In the genomic region with DNA sequence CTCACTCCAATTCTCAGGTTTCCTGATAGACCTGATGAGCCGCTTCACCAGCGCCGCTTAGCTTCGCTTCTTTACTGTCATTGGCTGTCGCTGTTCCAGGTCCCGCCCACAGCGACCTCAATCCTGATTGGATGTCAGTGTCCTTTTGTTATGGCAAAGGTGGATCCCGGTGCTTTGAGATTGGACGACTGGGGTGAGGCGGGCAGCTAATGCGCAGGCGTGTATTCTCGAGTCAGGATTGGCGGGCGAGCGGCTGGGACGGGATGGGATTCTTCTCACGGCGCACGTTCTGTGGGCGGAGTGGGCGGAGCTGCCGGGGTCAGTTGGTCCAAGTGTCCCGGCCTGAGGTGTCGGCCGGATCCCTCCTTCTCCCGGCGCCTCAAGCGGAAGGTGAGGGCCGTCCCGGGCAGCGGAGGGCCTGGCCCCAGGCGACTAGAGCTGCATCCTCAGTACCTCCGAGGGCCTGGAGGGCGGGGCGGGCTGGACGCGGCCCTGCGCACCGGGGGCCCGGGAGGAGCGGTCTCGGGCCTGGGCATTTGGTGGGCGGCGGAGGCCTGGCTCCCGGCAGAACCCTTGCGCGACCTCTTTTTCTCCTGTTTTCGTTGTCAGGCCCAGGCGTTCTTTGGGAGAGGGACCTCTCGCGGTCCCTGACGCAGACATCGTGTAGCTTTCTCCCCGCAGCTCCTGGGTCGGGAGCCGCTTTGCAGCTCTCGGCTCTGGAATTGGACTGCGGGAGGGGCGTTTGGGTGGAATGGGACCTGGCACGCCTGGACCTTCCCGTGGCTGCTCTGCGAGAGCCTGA, we compare ENCODE assay signal across 8 cellular contexts. TPM values are rescaled to one million over a fixed set of nuclear protein-coding genes. Genes with fewer than 3 reads are reported as not detected.
A peak's percentile ranks its signal among the peaks of the same experiment; 100 is the strongest.
DNase-seq lines count a peak whose midpoint lies in the region; ATAC-seq and TF ChIP-seq lines count a peak whose summit lies in the region.

Gene SCOC (plus strand): TSS at position 319 of the 802 bp plus-strand sequence. CDS start 5,525 bp downstream, outside the sequence.

- H3K36me3 Mint-ChIP-seq in HFFc6 (ENCODE audit: low read depth), result no peaks in the 10 kb centered on the region
- no peaks in the 10 kb centered on the region for H3K36me3 Mint-ChIP-seq in activated naive CD4-positive, alpha-beta T cell treated with anti-CD3 and anti-CD28 coated beads, Interleukin-2, amount 50 U/mL, for 72 hours

- peak within 1 kb of the TSS; percentile 96 for H2AFZ ChIP-seq in SK-N-SH (ENCODE audit: low read depth)

- POLR2A ChIA-PET in SK-N-SH (lab: Yijun Ruan, JAX), result interaction anchor here (0.6 to 2.9 kb wide), 7 partner anchors 9 to 704 kb away, joined by 3 to 13 read pairs (median 4); partner anchors contain the start of genes CLGN and ELMOD2

- TF ChIP-seq RAD21 in SK-N-SH (IDR thresholded peaks at IDR 0.05; ENCODE audit: low read length), result no peak

- no peaks in the 10 kb centered on the region; the same call in 1 of the 2 replicates for H3K27me3 Mint-ChIP-seq in HFFc6 (ENCODE audit: insufficient read depth)

- H3K4me1 Mint-ChIP-seq in HFFc6 (ENCODE audit: low read depth), result peaks cover 60% of the 10 kb centered on the region

- no peaks in the 10 kb centered on the region for H3K9me3 ChIP-seq in SK-N-SH

- TF ChIP-seq EP300 in SK-N-SH (IDR thresholded peaks at IDR 0.05; ENCODE audit: borderline replicate concordance in 1 of 2, low read depth in 1 of 2, low read length in 1 of 2), result no peak

- under 1% methylated on average over 37 of the region's 63 CpGs for WGBS in SK-N-SH (ENCODE audit: low lambda C conversion rate)

- DNase-seq in GM04503 (ENCODE audit: low read depth) (peak; percentile 96), HFFc6 (peak; percentile 100), NB4 (ENCODE audit: low read depth) (peak; percentile 98), SK-N-SH (peak; percentile 95), glomerular endothelial cell (ENCODE audit: extremely low read depth, low read depth, low spot score) (peak; percentile 98), occipital lobe (lab: John Stamatoyannopoulos, UW) (peak; percentile 99)
- peak; percentile 93 to 99 for DNase-seq in activated naive CD4-positive, alpha-beta T cell treated with anti-CD3 and anti-CD28 coated beads, Interleukin-2, amount 50 U/mL, for 72 hours (ENCODE audit: low spot score in 2 of 2)

- H3F3A ChIP-seq in SK-N-SH (replicated peaks; ENCODE audit: insufficient read depth), result peaks cover 14% of the 10 kb centered on the region

- no peak within 1 kb of the TSS for H3K4me3 Mint-ChIP-seq in HFFc6

- peak; percentile 92 to 95 for ATAC-seq in activated naive CD4-positive, alpha-beta T cell treated with anti-CD3 and anti-CD28 coated beads, Interleukin-2, amount 50 U/mL, for 72 hours

- H3K4me1 ChIP-seq in SK-N-SH (ENCODE audit: control insufficient read depth in 1 of 2, insufficient read depth in 2 of 2, low read depth in 1 of 2, low read length in 1 of 2), result peaks cover 22 to 23% of the 10 kb centered on the region in 2 experiments; a peak in 3 of 4 replicates

- H3K4me3 ChIP-seq in NB4 (ENCODE audit: low read depth, low read length) (peak within 1 kb of the TSS; percentile 99), SK-N-SH (ENCODE audit: low read depth in 2 of 2, low read length in 1 of 2) (peak within 1 kb of the TSS; percentile 88 to 93)

- TF ChIP-seq POLR2A in NB4 (IDR thresholded peaks at IDR 0.05; ENCODE audit: extremely low read depth, insufficient read length), result peak; percentile 62

- peak within 1 kb of the TSS; percentile 90 for H3K9ac ChIP-seq in SK-N-SH

- H4K20me1 ChIP-seq in SK-N-SH (ENCODE audit: insufficient read depth), result peaks cover 34% of the 10 kb centered on the region; the same call in 1 of the 2 replicates

- CTCF ChIA-PET in SK-N-SH (lab: Yijun Ruan, JAX), result interaction anchor here (0.9 to 6.6 kb wide), 9 partner anchors 10 to 478 kb away, joined by 3 to 63 read pairs (median 5); partner anchors contain the start of gene CLGN

- H3K36me3 ChIP-seq in SK-N-SH (replicated peaks in 1 of 2; ENCODE audit: control insufficient read depth in 1 of 2, insufficient read depth in 2 of 2, low read length in 1 of 2), result peaks cover 0 to 2% of the 10 kb centered on the region in 2 experiments

- H3K79me2 ChIP-seq in SK-N-SH (ENCODE audit: insufficient read depth), result peaks cover 50% of the 10 kb centered on the region

- H3K27ac ChIP-seq in SK-N-SH (ENCODE audit: low read depth in 2 of 2, low read length in 1 of 2), result peak within 1 kb of the TSS; percentile 85 to 95
- H3K27ac ChIP-seq in temporal lobe (ENCODE audit: low read depth, low read length), result peak within 1 kb of the TSS; percentile 66

- peak within 1 kb of the TSS; percentile 95 for H3K4me2 ChIP-seq in SK-N-SH

- no peaks in the 10 kb centered on the region for H3K9me2 ChIP-seq in SK-N-SH

- TF ChIP-seq CTCF in HFFc6 (IDR thresholded peaks at IDR 0.05), result no peak; the same call in 1 of the 2 replicates
- TF ChIP-seq CTCF in NB4 (IDR thresholded peaks at IDR 0.05; ENCODE audit: low read depth, low read length), result no peak
- TF ChIP-seq CTCF in SK-N-SH (IDR thresholded peaks at IDR 0.05), result no peak

- no peaks in the 10 kb centered on the region for H3K9me3 Mint-ChIP-seq in HFFc6
- H3K9me3 Mint-ChIP-seq in activated naive CD4-positive, alpha-beta T cell treated with anti-CD3 and anti-CD28 coated beads, Interleukin-2, amount 50 U/mL, for 72 hours, result no peaks in the 10 kb centered on the region

- H3K27me3 ChIP-seq in SK-N-SH (ENCODE audit: insufficient read depth), result no peaks in the 10 kb centered on the region

- no peak within 1 kb of the TSS for H3K27ac Mint-ChIP-seq in HFFc6
- H3K27ac Mint-ChIP-seq in activated naive CD4-positive, alpha-beta T cell treated with anti-CD3 and anti-CD28 coated beads, Interleukin-2, amount 50 U/mL, for 72 hours, result peak within 1 kb of the TSS in 1 of 2 donors; percentile 51

TF ChIP-seq in SK-N-SH, 30 proteins besides CTCF, POLR2A, EP300 and RAD21 (continues in another document):
- peak; percentile 35 for TF ChIP-seq MXI1 (IDR thresholded peaks at IDR 0.05; ENCODE audit: low read depth, low read length)
- 0 out of 2 replicates have a peak, but pooled peaks have one; percentile 13 for TF ChIP-seq RCOR1 (IDR thresholded peaks at IDR 0.05; ENCODE audit: low read length)
- no peak for TF ChIP-seq FOSL2 (IDR thresholded peaks at IDR 0.05; ENCODE audit: borderline replicate concordance, low read depth)
- no peak for TF ChIP-seq RXRA (IDR thresholded peaks at IDR 0.05; ENCODE audit: borderline replicate concordance, low read depth)
- TF ChIP-seq GABPA (IDR thresholded peaks at IDR 0.05; ENCODE audit: low read depth), result peak; percentile 34; the same call in 1 of the 2 replicates
- peak; percentile 87 for TF ChIP-seq POLR2AphosphoS5 (IDR thresholded peaks at IDR 0.05; ENCODE audit: low read depth, low read length)
- TF ChIP-seq PBX3 (IDR thresholded peaks at IDR 0.05), result peak; percentile 57
- TF ChIP-seq, protein P1, sequence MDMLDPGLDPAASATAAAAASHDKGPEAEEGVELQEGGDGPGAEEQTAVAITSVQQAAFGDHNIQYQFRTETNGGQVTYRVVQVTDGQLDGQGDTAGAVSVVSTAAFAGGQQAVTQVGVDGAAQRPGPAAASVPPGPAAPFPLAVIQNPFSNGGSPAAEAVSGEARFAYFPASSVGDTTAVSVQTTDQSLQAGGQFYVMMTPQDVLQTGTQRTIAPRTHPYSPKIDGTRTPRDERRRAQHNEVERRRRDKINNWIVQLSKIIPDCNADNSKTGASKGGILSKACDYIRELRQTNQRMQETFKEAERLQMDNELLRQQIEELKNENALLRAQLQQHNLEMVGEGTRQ (IDR thresholded peaks at IDR 0.05; ENCODE audit: borderline replicate concordance, low read depth, low read length), result no peak
- TF ChIP-seq RFX5 (IDR thresholded peaks at IDR 0.05; ENCODE audit: low read length), result peak; percentile 44; the same call in 1 of the 2 replicates
- TF ChIP-seq TCF12 (IDR thresholded peaks at IDR 0.05), result no peak
- peak; percentile 72 for TF ChIP-seq NRF1 (IDR thresholded peaks at IDR 0.05; ENCODE audit: low read depth, low read length)
- TF ChIP-seq ZBTB33 (IDR thresholded peaks at IDR 0.05; ENCODE audit: borderline replicate concordance, low read depth), result no peak
- no peak; the same call in none of the 2 replicates for TF ChIP-seq ELF1 (IDR thresholded peaks at IDR 0.05)

RNA-seq across cellular contexts. Expression of gene SCOC, which starts in this region (rescaled TPM):
- 10 to 100 TPM; 57.9 to 73.6 (median 68.3) TPM for total RNA-seq in HFFc6 (2021; fragmentation: NEBNext Ultra II Directional; extraction: Animal tissue kit (Norgen Biotek cat#: 25700))
- polyA plus RNA-seq in SK-N-SH (2012; rRNA removed), result 16.0 and 26.8 TPM in 2 replicates
- polyA plus RNA-seq in SK-N-SH (2012; cell fraction: cytosol; rRNA removed), result 39.8 and 63.9 TPM in 2 replicates
- polyA plus RNA-seq in SK-N-SH (2012; cell fraction: nucleus; rRNA removed), result 3.9 and 9.9 TPM in 2 replicates
- 10 to 100 TPM; 31.4 to 44.1 TPM for total RNA-seq in activated naive CD4-positive, alpha-beta T cell treated with anti-CD3 and anti-CD28 coated beads, Interleukin-2, amount 50 U/mL, for 72 hours
- total RNA-seq in glomerular endothelial cell, result 45.7 and 56.2 TPM in 2 replicates
- total RNA-seq in occipital lobe, result 104 TPM
- total RNA-seq in temporal lobe, result 74.0 TPM

Comparison
In these comparisons a context has a peak if more than half of its experiments do, and no peak if none do; other contexts are left out.
1. Peak in every context shown above with its lines: DNase-seq, ATAC-seq, H3K4me3 ChIP-seq and H3K27ac ChIP-seq.